1 cellular context compared by ENCODE assay signal in genomic region chr12:123949118-123949774, GRCh38.
TF ChIP-seq lines count a peak whose summit lies in the region.

No MANE protein-coding gene starts in this region.

TF ChIP-seq in HepG2, 621 proteins besides CTCF, POLR2A, EP300 and RAD21 (continued from another document and continues in another):
- TF ChIP-seq HOMEZ (CRISPR knock-in tag; IDR thresholded peaks at IDR 0.05; ENCODE audit: low read depth), result 0 out of 2 replicates have a peak, but pooled peaks have one; percentile 51
- TF ChIP-seq MAFG (CRISPR knock-in tag; IDR thresholded peaks at IDR 0.05), result no peak
- TF ChIP-seq HNRNPUL1 (IDR thresholded peaks at IDR 0.05; ENCODE audit: low read depth, low read length), result no peak
- peak; percentile 51; the same call in 1 of the 2 replicates for TF ChIP-seq MIXL1 (CRISPR knock-in tag; IDR thresholded peaks at IDR 0.05)
- TF ChIP-seq ARID5B (CRISPR knock-in tag; IDR thresholded peaks at IDR 0.05), result peak; percentile 59
- no peak for TF ChIP-seq SMAD1 (CRISPR knock-in tag; IDR thresholded peaks at IDR 0.05; ENCODE audit: borderline replicate concordance, low read depth)
- TF ChIP-seq ZBTB37 (CRISPR knock-in tag; IDR thresholded peaks at IDR 0.05), result no peak
- no peak for TF ChIP-seq ZNF652 (CRISPR knock-in tag; IDR thresholded peaks at IDR 0.05; ENCODE audit: borderline replicate concordance, low read depth)
- TF ChIP-seq FOXC1 (CRISPR knock-in tag; IDR thresholded peaks at IDR 0.05; ENCODE audit: borderline replicate concordance), result no peak
- TF ChIP-seq ZNF784 (CRISPR knock-in tag; IDR thresholded peaks at IDR 0.05; ENCODE audit: borderline replicate concordance), result 0 out of 2 replicates have a peak, but pooled peaks have one; percentile 3
- no peak for TF ChIP-seq SMC3 (IDR thresholded peaks at IDR 0.05; ENCODE audit: low read length)
- TF ChIP-seq ZNF138 (CRISPR knock-in tag; IDR thresholded peaks at IDR 0.05; ENCODE audit: low read depth), result no peak
- TF ChIP-seq ZNF788 (CRISPR knock-in tag; IDR thresholded peaks at IDR 0.05; ENCODE audit: borderline replicate concordance), result 0 out of 2 replicates have a peak, but pooled peaks have one; percentile 25
- no peak for TF ChIP-seq HHEX (CRISPR knock-in tag; IDR thresholded peaks at IDR 0.05)
- TF ChIP-seq ZNF776 (CRISPR knock-in tag; IDR thresholded peaks at IDR 0.05), result 0 out of 2 replicates have a peak, but pooled peaks have one; percentile 87
- 0 out of 2 replicates have a peak, but pooled peaks have one; percentile 35 for TF ChIP-seq ZNF160 (CRISPR knock-in tag; IDR thresholded peaks at IDR 0.05)
- TF ChIP-seq ZNF710 (CRISPR knock-in tag; IDR thresholded peaks at IDR 0.05; ENCODE audit: borderline replicate concordance), result no peak
- TF ChIP-seq THYN1 (CRISPR knock-in tag; IDR thresholded peaks at IDR 0.05; ENCODE audit: borderline replicate concordance, low read depth), result no peak
- peak; percentile 43; the same call in 1 of the 2 replicates for TF ChIP-seq ZGPAT (CRISPR knock-in tag; IDR thresholded peaks at IDR 0.05)
- TF ChIP-seq ZNF674 (CRISPR knock-in tag; IDR thresholded peaks at IDR 0.05; ENCODE audit: low read depth), result no peak
- peak; percentile 57 for TF ChIP-seq ZMYM2 (CRISPR knock-in tag; IDR thresholded peaks at IDR 0.05)
- no peak for TF ChIP-seq IRF1 (CRISPR knock-in tag; IDR thresholded peaks at IDR 0.05; ENCODE audit: low read depth)
- peak; percentile 23; the same call in 1 of the 2 replicates for TF ChIP-seq PHF8 (CRISPR knock-in tag; IDR thresholded peaks at IDR 0.05)
- peak; percentile 29; the same call in 1 of the 2 replicates for TF ChIP-seq NCOA2 (CRISPR knock-in tag; IDR thresholded peaks at IDR 0.05)
- TF ChIP-seq UBTF (CRISPR knock-in tag; IDR thresholded peaks at IDR 0.05), result peak; percentile 31; the same call in 1 of the 2 replicates
- TF ChIP-seq ZNF530 (CRISPR knock-in tag; IDR thresholded peaks at IDR 0.05; ENCODE audit: low read depth), result no peak
- TF ChIP-seq KAT7 (CRISPR knock-in tag; IDR thresholded peaks at IDR 0.05; ENCODE audit: borderline replicate concordance), result no peak
- no peak for TF ChIP-seq PRDM10 (CRISPR knock-in tag; IDR thresholded peaks at IDR 0.05; ENCODE audit: low read depth)
- peak; percentile 65 for TF ChIP-seq POGZ (CRISPR knock-in tag; IDR thresholded peaks at IDR 0.05)
- TF ChIP-seq CEBPG (CRISPR knock-in tag; IDR thresholded peaks at IDR 0.05), result no peak
- TF ChIP-seq CSRNP2 (CRISPR knock-in tag; conservative IDR thresholded peaks at IDR 0.05; ENCODE audit: low read depth), result no peak
- no peak for TF ChIP-seq SP1 (IDR thresholded peaks at IDR 0.05)
- no peak for TF ChIP-seq SP1 (CRISPR knock-in tag; IDR thresholded peaks at IDR 0.05)
- no peak; the same call in 1 of the 2 replicates for TF ChIP-seq REPIN1 (CRISPR knock-in tag; IDR thresholded peaks at IDR 0.05; ENCODE audit: borderline replicate concordance, low read depth)
- no peak for TF ChIP-seq ZBTB1 (CRISPR knock-in tag; IDR thresholded peaks at IDR 0.05; ENCODE audit: borderline replicate concordance)
- TF ChIP-seq KMT2A (CRISPR knock-in tag; IDR thresholded peaks at IDR 0.05), result peak; percentile 36; the same call in 1 of the 2 replicates
- TF ChIP-seq PHF20 (CRISPR knock-in tag; IDR thresholded peaks at IDR 0.05), result peak; percentile 36; the same call in 1 of the 2 replicates
- peak; percentile 61 for TF ChIP-seq HDAC2 (CRISPR knock-in tag; IDR thresholded peaks at IDR 0.05)
- TF ChIP-seq KDM2A (CRISPR knock-in tag; IDR thresholded peaks at IDR 0.05; ENCODE audit: borderline replicate concordance, low read depth), result peak; percentile 30; the same call in 1 of the 2 replicates
- peak; percentile 62 for TF ChIP-seq SAP130 (CRISPR knock-in tag; IDR thresholded peaks at IDR 0.05; ENCODE audit: low read depth)
- TF ChIP-seq ETV6 (CRISPR knock-in tag; conservative IDR thresholded peaks at IDR 0.05), result no peak
